8 cellular contexts compared by ENCODE assay signal in the genomic region with DNA sequence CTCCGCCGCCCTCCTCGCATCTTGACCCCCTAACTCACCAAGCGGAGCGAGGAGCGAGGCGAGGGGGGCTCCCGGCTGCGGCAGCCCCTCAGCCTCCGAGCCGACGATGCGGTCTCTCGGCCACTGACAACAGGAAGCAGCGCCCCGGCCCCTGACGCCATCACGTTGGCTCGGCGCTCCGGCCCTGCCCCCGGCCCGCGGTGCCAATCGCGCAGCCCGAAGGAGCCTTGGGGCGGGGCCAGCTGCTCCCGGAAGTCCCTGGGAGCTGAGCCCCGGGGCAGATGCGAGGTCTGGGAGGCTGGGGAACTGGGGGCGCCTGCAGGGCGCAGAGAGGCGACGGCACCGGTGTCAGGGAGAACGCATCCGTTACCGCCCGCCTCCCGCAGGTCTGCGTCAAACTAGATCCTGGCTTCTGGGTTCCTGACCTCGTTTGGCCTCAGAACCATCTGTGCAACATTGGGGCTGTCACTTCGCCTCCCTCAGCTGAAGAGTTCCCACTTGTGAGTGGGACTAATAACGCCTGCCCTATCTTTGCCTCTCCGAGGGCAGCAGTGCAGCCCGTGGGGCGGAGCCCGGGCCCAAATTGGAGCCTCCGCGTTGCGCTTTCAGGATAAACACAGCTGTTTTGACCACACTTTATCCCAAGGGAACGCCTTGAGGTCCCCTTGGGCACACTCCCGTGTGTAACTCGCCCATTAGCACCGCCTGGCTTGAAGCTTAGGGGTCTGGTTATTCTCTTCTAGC.
DNase-seq lines count a peak whose midpoint lies in the region; ATAC-seq, FAIRE-seq and TF ChIP-seq lines count a peak whose summit lies in the region.
"Not testable (repeated sequence)": the region's sequence is repeated elsewhere in the genome, so short reads cannot be mapped to it uniquely, and the experiment has no call there.

No MANE protein-coding gene starts in this region.

- TF ChIP-seq POLR2A in H54 (IDR thresholded peaks at IDR 0.05; ENCODE audit: low read depth, low read length) = peak; percentile 66; the same call in 1 of the 2 replicates

- DNase-seq in H54 (ENCODE audit: insufficient read length, low spot score) (peak; percentile 65), LHCN-M2 (ENCODE audit: low read depth) (peak; percentile 71), SJSA1 (ENCODE audit: low read depth in 1 of 2, low spot score in 2 of 2) (peak; percentile 85 to 88), frontal cortex (ENCODE audit: low spot score in 2 of 2) (peak; percentile 77 to 80)
- peak; percentile 41 to 76 (median 61) for DNase-seq in activated naive CD4-positive, alpha-beta T cell (lab: John Stamatoyannopoulos, UW)
- DNase-seq in stimulated activated naive CD8-positive, alpha-beta T cell treated with anti-CD3 and anti-CD28 coated beads, Interleukin-15, amount 100 ng/mL, for 72 hours = peak; percentile 88 to 90

- peaks cover 25% of the 10 kb centered on the region for H3K4me1 Mint-ChIP-seq in stimulated activated naive CD8-positive, alpha-beta T cell treated with anti-CD3 and anti-CD28 coated beads, Interleukin-15, amount 100 ng/mL, for 72 hours

- H3K9ac ChIP-seq in ES-I3 (ENCODE audit: low read depth, low read length) = peak overlapping the region; percentile 66

- H3K36me3 ChIP-seq in ES-I3 (ENCODE audit: insufficient read depth, low read length); SJSA1; neuron (ENCODE audit: insufficient read depth, low read length): not testable (repeated sequence)

- peak overlapping the region; percentile 88 to 98 for H3K27ac Mint-ChIP-seq in stimulated activated naive CD8-positive, alpha-beta T cell treated with anti-CD3 and anti-CD28 coated beads, Interleukin-15, amount 100 ng/mL, for 72 hours

- H3K4me1 ChIP-seq in ES-I3 (ENCODE audit: insufficient read depth, low read length); SJSA1 (replicated peaks); neuron (ENCODE audit: insufficient read depth, low read length): not testable (repeated sequence)

- H3K4me3 Mint-ChIP-seq in stimulated activated naive CD8-positive, alpha-beta T cell treated with anti-CD3 and anti-CD28 coated beads, Interleukin-15, amount 100 ng/mL, for 72 hours = peak overlapping the region; percentile 97 to 100

- H3K27me3 ChIP-seq in SJSA1 (replicated peaks); neuron (ENCODE audit: insufficient read depth, low read length): not testable (repeated sequence)

- not testable (repeated sequence) for H3K27me3 Mint-ChIP-seq in stimulated activated naive CD8-positive, alpha-beta T cell treated with anti-CD3 and anti-CD28 coated beads, Interleukin-15, amount 100 ng/mL, for 72 hours

- H3K27ac ChIP-seq in SJSA1 = peak overlapping the region; percentile 66

- H2AFZ ChIP-seq in neuron (ENCODE audit: low read depth, low read length) = peak overlapping the region; percentile 89

- ATAC-seq in stimulated activated naive CD8-positive, alpha-beta T cell treated with anti-CD3 and anti-CD28 coated beads, Interleukin-15, amount 100 ng/mL, for 72 hours = peak; percentile 98

- H3K9me3 ChIP-seq in ES-I3 (ENCODE audit: control insufficient read depth, insufficient read depth, low read length); SJSA1 (replicated peaks); neuron (ENCODE audit: low read length): not testable (repeated sequence)

- H3K9me3 Mint-ChIP-seq in stimulated activated naive CD8-positive, alpha-beta T cell treated with anti-CD3 and anti-CD28 coated beads, Interleukin-15, amount 100 ng/mL, for 72 hours = not testable (repeated sequence)

- not testable (repeated sequence) for FAIRE-seq in H54 (lab: Jason Lieb, UNC); frontal cortex (lab: Jason Lieb, UNC)

- H3K4me3 ChIP-seq in SJSA1 = peak overlapping the region; percentile 57
- H3K4me3 ChIP-seq in neuron (ENCODE audit: low read length) = peak overlapping the region; percentile 62

Comparison
In these comparisons a context has a peak if more than half of its experiments do, and no peak if none do; other contexts are left out.
1. Peak in every context shown above with its lines: DNase-seq, ATAC-seq, H3K4me3 ChIP-seq and H3K27ac ChIP-seq.